Comparison of ENCODE assay signal across 8 cellular contexts in the genomic region with DNA sequence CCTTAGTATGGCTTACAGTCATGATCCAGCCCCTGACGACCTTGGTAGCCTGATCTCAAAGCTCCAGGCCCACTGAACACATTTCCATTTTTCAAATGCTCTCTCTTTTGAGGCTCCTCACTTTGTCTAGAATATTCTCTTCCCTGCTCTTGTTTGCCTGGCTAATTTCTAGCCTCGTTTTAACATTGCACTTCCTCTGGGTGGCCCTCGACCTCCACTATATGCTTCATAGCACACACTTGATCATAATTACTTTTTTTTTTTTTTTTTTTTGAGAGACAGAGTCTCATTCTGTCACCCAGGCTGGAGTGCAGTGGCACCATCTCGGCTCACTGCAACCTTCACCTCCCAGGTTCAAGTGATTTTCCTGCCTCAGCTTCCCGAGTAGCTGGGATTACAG.
DNase-seq lines count a peak whose midpoint lies in the region; ATAC-seq and TF ChIP-seq lines count a peak whose summit lies in the region.
"Not testable (repeated sequence)": the region's sequence is repeated elsewhere in the genome, so short reads cannot be mapped to it uniquely, and the experiment has no call there.

No MANE protein-coding gene starts in this region.

- peak; percentile 64 for ATAC-seq in left lobe of liver

- not testable (repeated sequence) for H3K4me3 ChIP-seq in HEK293 (ENCODE audit: low read depth, low read length); NB4 (ENCODE audit: low read depth, low read length); epithelial cell of esophagus (ENCODE audit: low read length)

- H3K4me1 ChIP-seq in HEK293 (ENCODE audit: control insufficient read depth, insufficient read depth, low read length): not testable (repeated sequence)

- DNase-seq in AG08396 (ENCODE audit: low spot score) (peak; percentile 8), GM10266 (ENCODE audit: extremely low spot score) (peak; percentile 49), NB4 (ENCODE audit: low read depth) (peak; percentile 18), OCI-M1 (lab: John Stamatoyannopoulos, UW) (peak; percentile 67)
- DNase-seq in epithelial cell of esophagus (ENCODE audit: low read depth); left lobe of liver (ENCODE audit: low spot score): not testable (repeated sequence)

- not testable (repeated sequence) for H3K9me3 ChIP-seq in HEK293 (ENCODE audit: control insufficient read depth, insufficient read depth, low read depth, low read length)

- TF ChIP-seq CTCF in GM10266 (IDR thresholded peaks at IDR 0.05; ENCODE audit: control insufficient read depth, insufficient read depth, low read depth, missing control alignments) (peak; percentile 41), VCaP (conservative IDR thresholded peaks at IDR 0.05) (0 out of 2 replicates have a peak, but pooled peaks have one; percentile 7), epithelial cell of esophagus (IDR thresholded peaks at IDR 0.05; ENCODE audit: insufficient read depth, low read depth, low read length, missing control alignments) (peak; percentile 12)
- not testable (repeated sequence) for TF ChIP-seq CTCF in HEK293 (tag by site-specific recombination; IDR thresholded peaks at IDR 0.05); NB4 (IDR thresholded peaks at IDR 0.05; ENCODE audit: low read depth, low read length)

- CTCF ChIA-PET in HEK293 (lab: Yijun Ruan, JAX): interaction anchor here (0.9 kb wide), 1 partner anchor 159 kb away, joined by 3 read pairs; no protein-coding TSS in a partner anchor

- H3K27ac ChIP-seq in HEK293 (ENCODE audit: extremely low read depth, low read depth, low read length); VCaP: not testable (repeated sequence)

- POLR2A ChIA-PET in HEK293 (lab: Yijun Ruan, JAX): not testable (repeated sequence)

- H3K36me3 ChIP-seq in HEK293 (ENCODE audit: control insufficient read depth in 2 of 2, insufficient read depth in 1 of 2, low read length in 2 of 2): not testable (repeated sequence)

- TF ChIP-seq POLR2A in NB4 (IDR thresholded peaks at IDR 0.05; ENCODE audit: extremely low read depth, insufficient read length): not testable (repeated sequence)

TF ChIP-seq in HEK293, 187 proteins besides CTCF, POLR2A, EP300 and RAD21:
- TF ChIP-seq ZNF654 (tag by site-specific recombination; IDR thresholded peaks at IDR 0.05; ENCODE audit: low read depth): peak; percentile 59
